ENCODE assay signal across 8 cellular contexts in the genomic region with DNA sequence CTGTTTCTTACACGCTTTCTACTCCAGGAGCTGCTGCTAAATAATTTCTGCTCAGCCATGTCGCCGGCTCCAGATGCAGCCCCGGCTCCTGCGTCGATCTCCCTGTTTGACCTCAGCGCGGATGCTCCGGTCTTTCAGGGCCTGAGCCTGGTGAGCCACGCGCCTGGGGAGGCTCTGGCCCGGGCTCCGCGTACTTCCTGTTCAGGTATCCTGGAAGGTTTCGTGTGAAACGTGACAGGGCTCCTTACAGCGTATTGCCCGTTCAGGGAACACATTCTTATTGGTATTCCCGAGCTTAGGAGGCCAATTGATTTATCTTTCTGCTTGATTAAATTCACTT. TPM values are rescaled to one million over a fixed set of nuclear protein-coding genes. Genes with fewer than 3 reads are reported as not detected.
DNase-seq lines count a peak whose midpoint lies in the region; ATAC-seq, FAIRE-seq and TF ChIP-seq lines count a peak whose summit lies in the region.

No MANE protein-coding gene starts in this region.

- peaks cover 39% of the 10 kb centered on the region for H3K4me1 Mint-ChIP-seq in activated CD8-positive, alpha-beta T cell treated with anti-CD3 and anti-CD28 coated beads for 36 hours (ENCODE audit: low read depth)
- H3K4me1 Mint-ChIP-seq in naive thymus-derived CD4-positive, alpha-beta T cell: peaks cover 34 to 84% (median 71%) of the 10 kb centered on the region in 7 donors

- H3K27ac ChIP-seq in KMS-11 (peak overlapping the region; percentile 85), esophagus muscularis mucosa (replicated peaks in 1 of 4) (peak overlapping the region; percentile 90 to 98 (median 94))
- peak overlapping the region; percentile 90 for H3K27ac ChIP-seq in naive thymus-derived CD4-positive, alpha-beta T cell (ENCODE audit: low read depth, low read length)

- H3K4me3 Mint-ChIP-seq in activated CD8-positive, alpha-beta T cell treated with anti-CD3 and anti-CD28 coated beads for 36 hours: peak overlapping the region; percentile 95
- peak overlapping the region; percentile 94 to 100 (median 98) for H3K4me3 Mint-ChIP-seq in naive thymus-derived CD4-positive, alpha-beta T cell

- H3K4me1 ChIP-seq in KMS-11 (ENCODE audit: low read depth, poor library complexity, severe bottlenecking) (peaks cover 21% of the 10 kb centered on the region), esophagus muscularis mucosa (peaks cover 27 to 52% (median 40%) of the 10 kb centered on the region in 4 donors)
- H3K4me1 ChIP-seq in naive thymus-derived CD4-positive, alpha-beta T cell (ENCODE audit: control insufficient read depth in 2 of 2, insufficient read depth in 2 of 2, low read length in 2 of 2): peaks cover 17 to 22% of the 10 kb centered on the region in 2 donors

- H3K27me3 ChIP-seq in KMS-11 (ENCODE audit: insufficient read depth, low read depth): no peaks in the 10 kb centered on the region
- no peaks in the 10 kb centered on the region for H3K27me3 ChIP-seq in esophagus muscularis mucosa
- no peaks in the 10 kb centered on the region for H3K27me3 ChIP-seq in naive thymus-derived CD4-positive, alpha-beta T cell (ENCODE audit: control insufficient read depth in 2 of 2, insufficient read depth in 2 of 2, low read length in 2 of 2)

- peak; percentile 7 to 19 for ATAC-seq in activated CD4-positive, CD25-positive, alpha-beta regulatory T cell treated with anti-CD3 and anti-CD28 coated beads, Interleukin-2, amount 50 U/mL, for 24 hours
- ATAC-seq in activated CD8-positive, alpha-beta T cell treated with anti-CD3 and anti-CD28 coated beads for 36 hours: peak; percentile 14
- no peak for ATAC-seq in naive thymus-derived CD4-positive, alpha-beta T cell

- TF ChIP-seq EP300 in esophagus muscularis mucosa (IDR thresholded peaks at IDR 0.05): no peak

- intact Hi-C loops in activated CD8-positive, alpha-beta T cell treated with anti-CD3 and anti-CD28 coated beads for 36 hours (cut with micrococcal nuclease): no loop called here
- intact Hi-C loops in esophagus muscularis mucosa (cut with DNase I): no loop called here
- intact Hi-C loops in naive thymus-derived CD4-positive, alpha-beta T cell (cut with micrococcal nuclease): no loop called here

- TF ChIP-seq CTCF in KMS-11 (conservative IDR thresholded peaks at IDR 0.05; ENCODE audit: low read depth, low read length): no peak
- no peak for TF ChIP-seq CTCF in activated CD8-positive, alpha-beta T cell treated with anti-CD3 and anti-CD28 coated beads for 36 hours (IDR thresholded peaks at IDR 0.05)
- no peak for TF ChIP-seq CTCF in esophagus muscularis mucosa (IDR thresholded peaks at IDR 0.05)

- peak overlapping the region; percentile 91 for H3K4me2 ChIP-seq in KMS-11

- H3K4me3 ChIP-seq in KMS-11 (IDR thresholded peaks at IDR 0.05; ENCODE audit: insufficient read depth, low read depth, low read length) (no peak overlapping the region), esophagus muscularis mucosa (peak overlapping the region; percentile 63 to 88 (median 80))
- peak overlapping the region; percentile 80 for H3K4me3 ChIP-seq in naive thymus-derived CD4-positive, alpha-beta T cell (ENCODE audit: low read length)

- peak overlapping the region; percentile 97 for H3K27ac Mint-ChIP-seq in activated CD8-positive, alpha-beta T cell treated with anti-CD3 and anti-CD28 coated beads for 36 hours
- peak overlapping the region; percentile 96 to 100 (median 96) for H3K27ac Mint-ChIP-seq in naive thymus-derived CD4-positive, alpha-beta T cell

- peaks cover 36% of the 10 kb centered on the region; the same call in 1 of the 2 replicates for H3K79me2 ChIP-seq in KMS-11 (ENCODE audit: insufficient read depth, low read depth)

- no peak for FAIRE-seq in urothelium cell line (lab: Jason Lieb, UNC)

- 0% methylated on average over 14 of the region's 19 CpGs for WGBS in esophagus muscularis mucosa

- CTCF ChIA-PET in activated CD8-positive, alpha-beta T cell treated with anti-CD3 and anti-CD28 coated beads for 36 hours (lab: Charles Lee): interaction anchor here (0.8 to 3.0 kb wide), 15 partner anchors 9 to 250 kb away, joined by 3 to 15 read pairs (median 5); a partner anchor contains a TSS
- CTCF ChIA-PET in naive thymus-derived CD4-positive, alpha-beta T cell (lab: Charles Lee): interaction anchor here (0.7 to 3.3 kb wide), 8 partner anchors 9 to 71 kb away, joined by 3 to 14 read pairs (median 4); a partner anchor contains a TSS

- no peak for TF ChIP-seq POLR2A in esophagus muscularis mucosa (IDR thresholded peaks at IDR 0.05; ENCODE audit: low read depth)

- no peaks in the 10 kb centered on the region for H3K9me3 ChIP-seq in esophagus muscularis mucosa
- no peaks in the 10 kb centered on the region for H3K9me3 ChIP-seq in naive thymus-derived CD4-positive, alpha-beta T cell (ENCODE audit: control insufficient read depth in 2 of 3, low read length in 3 of 3)

- H3K36me3 Mint-ChIP-seq in activated CD8-positive, alpha-beta T cell treated with anti-CD3 and anti-CD28 coated beads for 36 hours (ENCODE audit: low read depth): peaks cover 73% of the 10 kb centered on the region
- peaks cover 22 to 42% (median 35%) of the 10 kb centered on the region in 5 donors for H3K36me3 Mint-ChIP-seq in naive thymus-derived CD4-positive, alpha-beta T cell

- DNase-seq in activated CD4-positive, CD25-positive, alpha-beta regulatory T cell (lab: John Stamatoyannopoulos, UW): no peak
- DNase-seq in activated CD8-positive, alpha-beta T cell treated with anti-CD3 and anti-CD28 coated beads for 36 hours: peak; percentile 71
- DNase-seq in esophagus muscularis mucosa (ENCODE audit: extremely low spot score) (no peak), urothelium cell line (ENCODE audit: low spot score) (peak; percentile 28), SHP77 treated with DMSO at 0.1 percent for 48 hours (lab: John Stamatoyannopoulos, UW) (no peak)
- DNase-seq in naive thymus-derived CD4-positive, alpha-beta T cell: peak in 2 of 9 donors; percentile 44 to 58

- H3K9ac ChIP-seq in KMS-11: peak overlapping the region; percentile 72

- H3K36me3 ChIP-seq in KMS-11 (ENCODE audit: insufficient read depth) (no peaks in the 10 kb centered on the region), esophagus muscularis mucosa (peaks cover 31 to 64% (median 54%) of the 10 kb centered on the region in 4 donors)
- H3K36me3 ChIP-seq in naive thymus-derived CD4-positive, alpha-beta T cell (ENCODE audit: control insufficient read depth in 2 of 3, insufficient read depth in 3 of 3, low read length in 3 of 3): peaks cover 20 to 58% (median 28%) of the 10 kb centered on the region in 3 experiments

- H2AFZ ChIP-seq in KMS-11 (ENCODE audit: low read depth): peak overlapping the region; percentile 67

- POLR2A ChIA-PET in activated CD8-positive, alpha-beta T cell treated with anti-CD3 and anti-CD28 coated beads for 36 hours (lab: Charles Lee): interaction anchor here (1.0 to 9.9 kb wide), 13 partner anchors 11 to 571 kb away, joined by 3 to 239 read pairs (median 6); a partner anchor contains a TSS
- POLR2A ChIA-PET in naive thymus-derived CD4-positive, alpha-beta T cell (lab: Charles Lee): interaction anchor here (0.7 to 21.0 kb wide), 18 partner anchors 9 to 158 kb away, joined by 3 to 575 read pairs (median 7); a partner anchor contains a TSS

- no peaks in the 10 kb centered on the region for H3K9me3 Mint-ChIP-seq in activated CD8-positive, alpha-beta T cell treated with anti-CD3 and anti-CD28 coated beads for 36 hours
- peaks cover 0 to 5% (median 0%) of the 10 kb centered on the region in 11 donors for H3K9me3 Mint-ChIP-seq in naive thymus-derived CD4-positive, alpha-beta T cell

- no peaks in the 10 kb centered on the region for H3K27me3 Mint-ChIP-seq in activated CD8-positive, alpha-beta T cell treated with anti-CD3 and anti-CD28 coated beads for 36 hours
- no peaks in the 10 kb centered on the region for H3K27me3 Mint-ChIP-seq in naive thymus-derived CD4-positive, alpha-beta T cell

- H4K20me1 ChIP-seq in KMS-11 (ENCODE audit: insufficient read depth): no peaks in the 10 kb centered on the region

RNA-seq across cellular contexts. Expression of a gene that starts 0.6 kb away (rescaled TPM):
- 100 to 1,000 TPM; 216 to 217 TPM for total RNA-seq in activated CD8-positive, alpha-beta T cell treated with anti-CD3 and anti-CD28 coated beads for 36 hours
- total RNA-seq in esophagus muscularis mucosa: 10 to 100 TPM; 20.4 to 34.1 (median 27.6) TPM
- total RNA-seq in naive thymus-derived CD4-positive, alpha-beta T cell: 100 to 1,000 TPM; 117 to 287 (median 169) TPM
- 10 to 100 TPM; 29.7 to 61.4 TPM for polyA plus RNA-seq in naive thymus-derived CD4-positive, alpha-beta T cell

RNA-seq across cellular contexts. Expression of a gene that starts 0.7 kb away (rescaled TPM):
- 10 to 100 TPM; 54.8 to 58.7 TPM for total RNA-seq in activated CD8-positive, alpha-beta T cell treated with anti-CD3 and anti-CD28 coated beads for 36 hours
- total RNA-seq in esophagus muscularis mucosa: 10 to 100 TPM; 41.5 to 75.3 (median 56.2) TPM
- 10 to 100 TPM; 52.6 to 66.0 (median 60.9) TPM for total RNA-seq in naive thymus-derived CD4-positive, alpha-beta T cell
- 10 to 100 TPM; 14.0 to 40.0 TPM for polyA plus RNA-seq in naive thymus-derived CD4-positive, alpha-beta T cell

RNA-seq across cellular contexts. Expression of a gene that starts 11.4 kb away (rescaled TPM):
- total RNA-seq in activated CD8-positive, alpha-beta T cell treated with anti-CD3 and anti-CD28 coated beads for 36 hours: 10 to 100 TPM; 32.3 to 35.7 TPM
- 10 to 100 TPM; 17.4 to 27.3 (median 19.6) TPM for total RNA-seq in esophagus muscularis mucosa
- 10 to 100 TPM in 2 of 5 experiments, 1 to 10 TPM in 3; 4.1 to 30.2 (median 8.3) TPM for total RNA-seq in naive thymus-derived CD4-positive, alpha-beta T cell
- polyA plus RNA-seq in naive thymus-derived CD4-positive, alpha-beta T cell: 1 to 10 TPM in 1 of 2 donors, under 1 TPM in 1; 0.66 to 3.2 TPM

RNA-seq across cellular contexts. Expression of a gene that starts 15.1 kb away (rescaled TPM):
- total RNA-seq in activated CD8-positive, alpha-beta T cell treated with anti-CD3 and anti-CD28 coated beads for 36 hours: 1 to 10 TPM; 1.2 to 2.8 TPM
- 1 to 10 TPM; 3.3 to 6.4 (median 5.6) TPM for total RNA-seq in esophagus muscularis mucosa
- 1 to 10 TPM; 1.9 to 4.5 (median 2.7) TPM for total RNA-seq in naive thymus-derived CD4-positive, alpha-beta T cell
- 1 to 10 TPM; 1.6 to 2.1 TPM for polyA plus RNA-seq in naive thymus-derived CD4-positive, alpha-beta T cell

RNA-seq across cellular contexts. Expression of a gene that starts 15.1 kb away (rescaled TPM):
- 10 to 100 TPM; 34.4 to 35.4 TPM for total RNA-seq in activated CD8-positive, alpha-beta T cell treated with anti-CD3 and anti-CD28 coated beads for 36 hours
- total RNA-seq in esophagus muscularis mucosa: 10 to 100 TPM; 12.8 to 21.6 (median 16.7) TPM
- total RNA-seq in naive thymus-derived CD4-positive, alpha-beta T cell: 10 to 100 TPM; 17.4 to 35.0 (median 21.8) TPM
- 10 to 100 TPM; 18.8 to 24.4 TPM for polyA plus RNA-seq in naive thymus-derived CD4-positive, alpha-beta T cell

Comparison
In these comparisons a context has a peak if more than half of its experiments do, and no peak if none do; other contexts are left out.
1. DNase-seq: peak in activated CD8-positive, alpha-beta T cell treated with anti-CD3 and anti-CD28 coated beads for 36 hours (single experiment) and urothelium cell line (single experiment); none in activated CD4-positive, CD25-positive, alpha-beta regulatory T cell (0 of 4), esophagus muscularis mucosa (single experiment) and SHP77 treated with DMSO at 0.1 percent for 48 hours (single experiment).
2. Peak in every context shown above with its lines, with median percentiles within 50 percentile points of each other: H3K27ac ChIP-seq.